In genomic region chr17:75689441-75689873, GRCh38 we compare ENCODE assay signal across 8 cellular contexts. TPM values are rescaled to one million over a fixed set of nuclear protein-coding genes. Genes with fewer than 3 reads are reported as not detected.
DNase-seq lines count a peak whose midpoint lies in the region; ATAC-seq and TF ChIP-seq lines count a peak whose summit lies in the region.

No MANE protein-coding gene starts in this region.

- H3K9me3 ChIP-seq in BLaER1: no peaks in the 10 kb centered on the region
- H3K9me3 ChIP-seq in right atrium auricular region: no peaks in the 10 kb centered on the region

- DNase-seq in activated T-cell treated with anti-CD3 and anti-CD28 coated beads for 4 hours (peak; percentile 21), nucleus accumbens (lab: John Stamatoyannopoulos, UW) (no peak), cerebellum (ENCODE audit: low spot score) (no peak), right atrium auricular region (ENCODE audit: low spot score) (no peak)

- H3K4me3 ChIP-seq in BLaER1: peak overlapping the region; percentile 20
- H3K4me3 ChIP-seq in right atrium auricular region: no peak overlapping the region

- H4K20me1 ChIP-seq in BLaER1: peaks cover 13% of the 10 kb centered on the region

- no peaks in the 10 kb centered on the region for H3K27me3 ChIP-seq in BLaER1
- no peaks in the 10 kb centered on the region for H3K27me3 ChIP-seq in layer of hippocampus (ENCODE audit: control insufficient read depth, insufficient read depth, low read length)
- no peaks in the 10 kb centered on the region for H3K27me3 ChIP-seq in right atrium auricular region

- peak overlapping the region; percentile 89 for H3K27ac ChIP-seq in BLaER1
- peak overlapping the region; percentile 74 for H3K27ac ChIP-seq in layer of hippocampus (ENCODE audit: low read depth, low read length)
- no peak overlapping the region for H3K27ac ChIP-seq in right atrium auricular region

- H3K4me1 ChIP-seq in BLaER1 (peaks cover 93% of the 10 kb centered on the region), right atrium auricular region (peaks cover 0 to 99% of the 10 kb centered on the region in 2 donors)

- peak overlapping the region; percentile 75 for H3K9ac ChIP-seq in BLaER1

- H3K36me3 ChIP-seq in BLaER1 (peaks cover 36% of the 10 kb centered on the region), right atrium auricular region (no peaks in the 10 kb centered on the region)

- TF ChIP-seq CTCF in right atrium auricular region (IDR thresholded peaks at IDR 0.05): no peak

- H3K4me2 ChIP-seq in BLaER1: peak overlapping the region; percentile 85

- peak; percentile 49 for ATAC-seq in HG03108 (IDR thresholded peaks at IDR 0.05; ENCODE audit: unreplicated experiment)
- no peak for ATAC-seq in GM18498 (IDR thresholded peaks at IDR 0.05; ENCODE audit: unreplicated experiment)

RNA-seq across cellular contexts. Expression of gene SAP30BP, which starts 22.3 kb away (rescaled TPM):
- total RNA-seq in cerebellum (39.2 TPM), right atrium auricular region (10 to 100 TPM; 28.5 to 44.6 TPM)

RNA-seq across cellular contexts. Expression of gene RECQL5, which starts 22.5 kb away (rescaled TPM):
- total RNA-seq in cerebellum (14.1 TPM), right atrium auricular region (1 to 10 TPM; 6.2 to 7.1 TPM)

RNA-seq across cellular contexts. Expression of gene ITGB4, which starts 31.8 kb away (rescaled TPM):
- 2.1 TPM for total RNA-seq in cerebellum
- total RNA-seq in right atrium auricular region: 10 to 100 TPM; 11.1 to 37.5 TPM

RNA-seq across cellular contexts. Expression of gene SMIM5, which starts 56.2 kb away (rescaled TPM):
- total RNA-seq in cerebellum: 0.27 TPM
- total RNA-seq in right atrium auricular region: 10 to 100 TPM in 1 of 2 donors, 1 to 10 TPM in 1; 6.4 to 12.0 TPM

Comparison
In these comparisons a context has a peak if more than half of its experiments do, and no peak if none do; other contexts are left out.
1. H3K27ac ChIP-seq: peak in BLaER1 (single experiment) and layer of hippocampus (single experiment); none in right atrium auricular region (0 of 2).